8 cellular contexts compared by ENCODE assay signal in the genomic region with DNA sequence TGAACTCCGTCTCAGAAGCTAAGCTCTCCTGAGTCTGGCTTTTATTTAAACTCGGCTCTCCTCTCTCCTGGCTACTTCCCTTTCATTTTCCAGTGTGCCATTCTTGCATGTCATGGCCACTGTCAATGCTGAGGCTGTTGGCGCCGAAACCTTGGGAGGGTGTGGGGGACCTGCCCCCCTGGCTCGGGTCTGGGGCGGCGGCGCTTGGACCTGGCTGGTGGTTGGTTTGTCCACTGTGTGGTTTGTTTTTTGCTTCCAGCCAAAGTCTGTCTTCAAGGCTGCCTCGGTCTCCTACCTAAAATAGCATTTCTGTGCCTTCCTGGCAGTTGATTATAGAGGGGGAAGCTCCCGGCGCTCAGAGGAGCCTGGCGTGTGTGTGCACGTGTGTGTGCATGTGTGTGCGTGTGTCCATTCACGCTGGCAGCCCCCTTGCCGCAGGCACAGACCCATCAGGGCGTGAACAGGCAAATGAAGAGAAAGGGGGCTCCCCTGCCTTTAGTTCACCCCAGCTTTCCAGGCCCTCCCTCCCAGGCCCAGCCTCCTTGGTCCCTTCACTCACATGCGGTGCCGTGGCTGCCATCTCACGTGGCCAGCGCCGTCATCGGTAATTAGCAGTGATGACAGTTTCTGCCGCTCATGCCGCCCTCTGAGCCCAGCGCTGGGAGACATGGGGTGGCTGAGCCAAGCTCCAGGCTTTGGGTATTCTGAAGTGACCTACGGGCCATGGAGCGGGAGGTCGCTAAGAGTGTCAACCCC.
DNase-seq lines count a peak whose midpoint lies in the region; ATAC-seq and TF ChIP-seq lines count a peak whose summit lies in the region.

No MANE protein-coding gene starts in this region.

- H3K4me3 Mint-ChIP-seq in activated CD4-positive, alpha-beta memory T cell treated with anti-CD3 and anti-CD28 coated beads, Interleukin-2, amount 10 ng/mL, durations not matched to agents 7 days and 5 days, result peak overlapping the region; percentile 32

- H3K27ac ChIP-seq in urinary bladder (ENCODE audit: low read depth), result peak overlapping the region; percentile 82

- ATAC-seq in HG02759 (IDR thresholded peaks at IDR 0.05; ENCODE audit: unreplicated experiment) (peak; percentile 18), HG02973 (IDR thresholded peaks at IDR 0.05; ENCODE audit: unreplicated experiment) (no peak), GM21786 (IDR thresholded peaks at IDR 0.05; ENCODE audit: unreplicated experiment) (no peak)

- WGBS in urinary bladder, result 31% methylated on average over 29 of the region's 29 CpGs

- POLR2A ChIA-PET in BJ (lab: Charles Lee), result no interaction called here
- POLR2A ChIA-PET in activated CD4-positive, alpha-beta memory T cell treated with anti-CD3 and anti-CD28 coated beads, Interleukin-2, amount 10 ng/mL, durations not matched to agents 7 days and 5 days (lab: Charles Lee), result no interaction called here

- CTCF ChIA-PET in BJ (lab: Yijun Ruan, JAX), result interaction anchor here (0.9 to 1.0 kb wide), 3 partner anchors 11 to 109 kb away, joined by 3 to 4 read pairs (median 3); no protein-coding TSS in a partner anchor
- CTCF ChIA-PET in activated CD4-positive, alpha-beta memory T cell treated with anti-CD3 and anti-CD28 coated beads, Interleukin-2, amount 10 ng/mL, durations not matched to agents 7 days and 5 days (lab: Charles Lee), result no interaction called here

- no peaks in the 10 kb centered on the region for H3K4me1 ChIP-seq in urinary bladder (ENCODE audit: insufficient read depth)

- no peaks in the 10 kb centered on the region for H3K27me3 Mint-ChIP-seq in activated CD4-positive, alpha-beta memory T cell treated with anti-CD3 and anti-CD28 coated beads, Interleukin-2, amount 10 ng/mL, durations not matched to agents 7 days and 5 days

- H3K27ac Mint-ChIP-seq in activated CD4-positive, alpha-beta memory T cell treated with anti-CD3 and anti-CD28 coated beads, Interleukin-2, amount 10 ng/mL, durations not matched to agents 7 days and 5 days, result no peak overlapping the region

- H3K36me3 Mint-ChIP-seq in activated CD4-positive, alpha-beta memory T cell treated with anti-CD3 and anti-CD28 coated beads, Interleukin-2, amount 10 ng/mL, durations not matched to agents 7 days and 5 days (ENCODE audit: low read depth), result no peaks in the 10 kb centered on the region

- H3K36me3 ChIP-seq in BJ (ENCODE audit: control insufficient read depth, insufficient read depth, low read length) (no peaks in the 10 kb centered on the region), kidney epithelial cell (ENCODE audit: control insufficient read depth, insufficient read depth, low read length) (peaks cover 2% of the 10 kb centered on the region), urinary bladder (ENCODE audit: insufficient read depth) (no peaks in the 10 kb centered on the region)

- no peaks in the 10 kb centered on the region for H3K9me3 Mint-ChIP-seq in activated CD4-positive, alpha-beta memory T cell treated with anti-CD3 and anti-CD28 coated beads, Interleukin-2, amount 10 ng/mL, durations not matched to agents 7 days and 5 days

- no peak for DNase-seq in BJ (ENCODE audit: low read depth)
- DNase-seq in activated CD4-positive, alpha-beta memory T cell treated with anti-CD3 and anti-CD28 coated beads, Interleukin-2, amount 10 ng/mL, durations not matched to agents 7 days and 5 days, result no peak
- no peak for DNase-seq in kidney epithelial cell (ENCODE audit: low read depth)
- DNase-seq in COLO829 (ENCODE audit: low spot score), result no peak

- H3K27me3 ChIP-seq in BJ (ENCODE audit: control insufficient read depth, insufficient read depth, low read length), result no peaks in the 10 kb centered on the region
- no peaks in the 10 kb centered on the region for H3K27me3 ChIP-seq in kidney epithelial cell (ENCODE audit: control insufficient read depth, insufficient read depth, low read length)

- H3K4me3 ChIP-seq in BJ (ENCODE audit: low read depth, low read length) (peak overlapping the region; percentile 53), kidney epithelial cell (ENCODE audit: low read depth, low read length) (peak overlapping the region; percentile 21), urinary bladder (ENCODE audit: low read depth, low read length) (peak overlapping the region; percentile 40)

- peaks cover 46% of the 10 kb centered on the region for H3K4me1 Mint-ChIP-seq in activated CD4-positive, alpha-beta memory T cell treated with anti-CD3 and anti-CD28 coated beads, Interleukin-2, amount 10 ng/mL, durations not matched to agents 7 days and 5 days

- no peak for TF ChIP-seq CTCF in BJ (IDR thresholded peaks at IDR 0.05; ENCODE audit: insufficient read depth, low read depth, low read length)
- no peak for TF ChIP-seq CTCF in kidney epithelial cell (IDR thresholded peaks at IDR 0.05; ENCODE audit: insufficient read depth, low read length, poor library complexity, severe bottlenecking)
